8 cellular contexts compared by ENCODE assay signal in genomic region chr1:91885716-91886506, GRCh38. TPM values are rescaled to one million over a fixed set of nuclear protein-coding genes. Genes with fewer than 3 reads are reported as not detected.
DNase-seq lines count a peak whose midpoint lies in the region; ATAC-seq and TF ChIP-seq lines count a peak whose summit lies in the region.

Gene TGFBR3 (minus strand): TSS chr1:91886151. CDS start chr1:91861531, 24,620 bp downstream.

- no peaks in the 10 kb centered on the region for H3K27me3 Mint-ChIP-seq in activated naive CD8-positive, alpha-beta T cell
- peaks cover 11% of the 10 kb centered on the region for H3K27me3 Mint-ChIP-seq in glutamatergic neuron (ENCODE audit: unreplicated experiment)
- H3K27me3 Mint-ChIP-seq in osteocyte (ENCODE audit: unreplicated experiment) = no peaks in the 10 kb centered on the region

- TF ChIP-seq POLR2A in testis (IDR thresholded peaks at IDR 0.05) = no peak

- peak; percentile 74 for ATAC-seq in GM21737 (IDR thresholded peaks at IDR 0.05; ENCODE audit: unreplicated experiment)

- H3K4me3 Mint-ChIP-seq in activated naive CD8-positive, alpha-beta T cell = peak within 1 kb of the TSS; percentile 98
- peak within 1 kb of the TSS; percentile 93 for H3K4me3 Mint-ChIP-seq in glutamatergic neuron (ENCODE audit: unreplicated experiment)
- H3K4me3 Mint-ChIP-seq in osteocyte (ENCODE audit: unreplicated experiment) = peak within 1 kb of the TSS; percentile 86

- no peaks in the 10 kb centered on the region for H3K4me1 ChIP-seq in testis

- intact Hi-C loops in testis (cut with DNase I; ENCODE audit: low total_unique reads) = no loop called here

- H3K36me3 Mint-ChIP-seq in activated naive CD8-positive, alpha-beta T cell = no peaks in the 10 kb centered on the region
- no peaks in the 10 kb centered on the region for H3K36me3 Mint-ChIP-seq in glutamatergic neuron (ENCODE audit: unreplicated experiment)
- H3K36me3 Mint-ChIP-seq in osteocyte (ENCODE audit: unreplicated experiment) = no peaks in the 10 kb centered on the region

- DNase-seq in DMS79 (lab: John Stamatoyannopoulos, UW) (peak; percentile 56), Kasumi-1 (lab: John Stamatoyannopoulos, UW) (peak; percentile 56 to 57), SKM-1 (lab: John Stamatoyannopoulos, UW; ENCODE audit: unreplicated experiment) (peak; percentile 69), glutamatergic neuron (peak; percentile 80), osteocyte (ENCODE audit: extremely low spot score, unreplicated experiment) (peak; percentile 96), testis (peak; percentile 93)

- H3K9me3 Mint-ChIP-seq in activated naive CD8-positive, alpha-beta T cell (ENCODE audit: low read depth) = no peaks in the 10 kb centered on the region
- H3K9me3 Mint-ChIP-seq in glutamatergic neuron (ENCODE audit: unreplicated experiment) (peaks cover 4% of the 10 kb centered on the region), osteocyte (ENCODE audit: unreplicated experiment) (no peaks in the 10 kb centered on the region)

- TF ChIP-seq CTCF in glutamatergic neuron (IDR thresholded peaks at IDR 0.05; ENCODE audit: partially characterized antibody, unreplicated experiment) (peak; percentile 46), osteocyte (IDR thresholded peaks at IDR 0.05) (peak; percentile 61), testis (IDR thresholded peaks at IDR 0.05) (peak in 2 of 3 experiments; percentile 44 to 55)

- peak within 1 kb of the TSS; percentile 90 for H3K27ac Mint-ChIP-seq in activated naive CD8-positive, alpha-beta T cell
- peak within 1 kb of the TSS; percentile 9 for H3K27ac Mint-ChIP-seq in glutamatergic neuron (ENCODE audit: unreplicated experiment)
- peak within 1 kb of the TSS; percentile 79 for H3K27ac Mint-ChIP-seq in osteocyte (ENCODE audit: unreplicated experiment)

- peak within 1 kb of the TSS; percentile 84 to 92 for H3K4me3 ChIP-seq in testis

- no peaks in the 10 kb centered on the region for H3K36me3 ChIP-seq in testis (ENCODE audit: low read depth, missing control alignments)

- WGBS in testis, 2 donors = 0 to 1% methylated on average over 10 to 39 of the region's 92 CpGs

- H3K4me1 Mint-ChIP-seq in activated naive CD8-positive, alpha-beta T cell (ENCODE audit: low read depth) = peaks cover 42% of the 10 kb centered on the region
- H3K4me1 Mint-ChIP-seq in glutamatergic neuron (ENCODE audit: low read depth, unreplicated experiment) (peaks cover 3% of the 10 kb centered on the region), osteocyte (ENCODE audit: unreplicated experiment) (peaks cover 31% of the 10 kb centered on the region)

- no peaks in the 10 kb centered on the region for H3K9me3 ChIP-seq in testis

- H3K27me3 ChIP-seq in testis = no peaks in the 10 kb centered on the region

- peak within 1 kb of the TSS; percentile 89 to 94 for H3K27ac ChIP-seq in testis

RNA-seq across cellular contexts. Expression of gene TGFBR3, which starts in this region (rescaled TPM):
- total RNA-seq in glutamatergic neuron (ENCODE audit: unreplicated experiment) (0.98 TPM), osteocyte (14.1 and 17.2 TPM in 2 replicates), testis (10 to 100 TPM; 24.0 to 34.7 TPM)
- 37.2 TPM for polyA plus RNA-seq in testis (ENCODE audit: insufficient read depth, low read depth, low replicate concordance)

Comparison
In these comparisons a context has a peak if more than half of its experiments do, and no peak if none do; other contexts are left out.
1. Peak in every context shown above with its lines: DNase-seq, ATAC-seq, H3K4me3 ChIP-seq and H3K27ac ChIP-seq.
2. Peak in DNase-seq in glutamatergic neuron; RNA of the gene not detected or under 1 TPM.
3. H3K27ac Mint-ChIP-seq: peak in every context shown above with its lines; median percentile 90 in activated naive CD8-positive, alpha-beta T cell; 79 in osteocyte; 9 in glutamatergic neuron.